Comparison of ENCODE assay signal across 20 cellular contexts in the genomic region with DNA sequence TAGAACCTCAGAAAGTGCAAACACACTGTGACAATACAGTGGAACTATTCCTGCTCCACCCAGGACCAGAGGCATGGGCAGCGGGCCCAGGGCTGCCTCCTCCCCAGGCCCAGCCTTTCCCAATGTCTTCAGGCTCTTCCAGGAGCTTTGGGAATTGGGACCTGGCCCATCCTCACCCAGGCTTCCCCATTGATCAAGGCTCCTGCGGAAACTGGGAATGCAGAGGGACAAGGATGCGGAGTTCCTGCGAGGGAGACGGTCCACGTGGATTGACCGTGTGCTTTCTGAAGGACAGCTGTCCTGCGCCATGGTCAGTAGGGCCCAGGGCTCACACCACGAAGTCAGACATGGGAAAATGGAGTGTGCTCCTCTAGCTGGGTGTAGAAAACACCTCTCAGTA.
"Had no signal": no experiment of that assay in that cellular context is flagged by ENCODE, and none has a peak within 500 bp of the region (broad histone marks: within the 10 kb centered on the region; RNA-seq: fewer than 3 reads in every experiment).

No MANE protein-coding gene starts in this region.

- H3K9me3 Mint-ChIP-seq: activated naive CD4-positive, alpha-beta T cell treated with anti-CD3 and anti-CD28 coated beads, Interleukin-2, amount 50 U/mL, for 24 hours; naive thymus-derived CD4-positive, alpha-beta T cell had no signal

- H3K9me3 ChIP-seq: esophagus squamous epithelium, suprapubic skin had no signal

- H3K27ac Mint-ChIP-seq: activated CD4-positive, alpha-beta T cell treated with anti-CD3 and anti-CD28 coated beads for 36 hours; activated naive CD4-positive, alpha-beta T cell treated with anti-CD3 and anti-CD28 coated beads, Interleukin-2, amount 50 U/mL, for 24 hours had no signal

- H3K36me3 ChIP-seq: esophagus squamous epithelium, suprapubic skin, WERI-Rb-1 had no signal

- H3K4me3 Mint-ChIP-seq: activated CD4-positive, alpha-beta T cell treated with anti-CD3 and anti-CD28 coated beads for 36 hours; activated CD8-positive, alpha-beta T cell treated with anti-CD3 and anti-CD28 coated beads, Interleukin-2, amount 10 ng/mL, durations not matched to agents 7 days and 5 days; activated naive CD4-positive, alpha-beta T cell treated with anti-CD3 and anti-CD28 coated beads, Interleukin-2, amount 50 U/mL, for 24 hours; naive thymus-derived CD4-positive, alpha-beta T cell had no signal

- H3K79me2 ChIP-seq: parathyroid adenoma had no signal

- H3K4me1 Mint-ChIP-seq: activated CD4-positive, alpha-beta T cell treated with anti-CD3 and anti-CD28 coated beads for 36 hours; activated naive CD4-positive, alpha-beta T cell treated with anti-CD3 and anti-CD28 coated beads, Interleukin-2, amount 50 U/mL, for 24 hours; naive thymus-derived CD4-positive, alpha-beta T cell had no signal

- H3K4me1 ChIP-seq: esophagus squamous epithelium, parathyroid adenoma had no signal

- H3K36me3 Mint-ChIP-seq: activated naive CD4-positive, alpha-beta T cell treated with anti-CD3 and anti-CD28 coated beads, Interleukin-2, amount 50 U/mL, for 24 hours had no signal

- DNase-seq: activated CD4-positive, alpha-beta T cell treated with anti-CD3 and anti-CD28 coated beads for 36 hours; activated CD8-positive, alpha-beta memory T cell treated with anti-CD3 and anti-CD28 coated beads, Interleukin-2, amount 50 U/mL, for 4 hours; activated CD8-positive, alpha-beta T cell treated with anti-CD3 and anti-CD28 coated beads, Interleukin-2, amount 10 ng/mL, durations not matched to agents 7 days and 5 days; activated effector memory CD4-positive, alpha-beta T cell treated with anti-CD3 and anti-CD28 coated beads, Interleukin-2, amount 50 U/mL, for 16 hours; activated T-cell treated with anti-CD3 and anti-CD28 coated beads, Interleukin-2, amount 50 U/mL, for 48 hours; central memory CD4-positive, alpha-beta T cell; cortex of kidney; effector CD4-positive, alpha-beta T cell; esophagus squamous epithelium; naive thymus-derived CD4-positive, alpha-beta T cell; retina; stimulated activated CD4-positive, alpha-beta T cell treated with anti-CD3 and anti-CD28 coated beads, Interleukin-4, amount 100 ng/mL, for 24 hours; stimulated activated naive CD4-positive, alpha-beta T cell treated with Interleukin-2 at 50 U/mL for 16 hours; trophoblast cell; WERI-Rb-1 had no signal

- H3K27me3 ChIP-seq: esophagus squamous epithelium, suprapubic skin had no signal

- H3K4me3 ChIP-seq: esophagus squamous epithelium, suprapubic skin had no signal

- FAIRE-seq: endothelial cell of umbilical vein, islet of Langerhans had no signal

- ATAC-seq: activated CD4-positive, alpha-beta T cell treated with anti-CD3 and anti-CD28 coated beads for 36 hours; activated CD8-positive, alpha-beta T cell treated with anti-CD3 and anti-CD28 coated beads, Interleukin-2, amount 10 ng/mL, durations not matched to agents 7 days and 5 days; naive thymus-derived CD4-positive, alpha-beta T cell had no signal

- H3K27me3 Mint-ChIP-seq: activated CD4-positive, alpha-beta T cell treated with anti-CD3 and anti-CD28 coated beads for 36 hours; activated naive CD4-positive, alpha-beta T cell treated with anti-CD3 and anti-CD28 coated beads, Interleukin-2, amount 50 U/mL, for 24 hours; naive thymus-derived CD4-positive, alpha-beta T cell had no signal

- H3K27ac ChIP-seq: esophagus squamous epithelium, parathyroid adenoma, suprapubic skin, WERI-Rb-1 had no signal

- H3K9ac ChIP-seq: parathyroid adenoma had no signal

- H2AFZ ChIP-seq: parathyroid adenoma had no signal
